In genomic region chr19:40716031-40716654, GRCh38 we compare ENCODE assay signal across 1 cellular context.
TF ChIP-seq lines count a peak whose summit lies in the region.

No MANE protein-coding gene starts in this region.

TF ChIP-seq in endothelial cell of umbilical vein, 7 proteins besides CTCF, POLR2A, EP300 and RAD21:
- TF ChIP-seq MYC (IDR thresholded peaks at IDR 0.05; ENCODE audit: low read depth, low read length) (no peak), MAX (IDR thresholded peaks at IDR 0.05; ENCODE audit: insufficient read depth, insufficient read length) (no peak), POLR2AphosphoS5 (IDR thresholded peaks at IDR 0.05; ENCODE audit: insufficient read depth, low read depth, low read length) (no peak), JUN (IDR thresholded peaks at IDR 0.05; ENCODE audit: borderline replicate concordance, insufficient read depth, insufficient read length, low read depth) (peak; percentile 2), FOS (IDR thresholded peaks at IDR 0.05; ENCODE audit: borderline replicate concordance, insufficient read depth, low read length) (peak; percentile 8)
TF ChIP-seq in endothelial cell of umbilical vein: peak in this region for 2.
